ENCODE assay signal across 20 cellular contexts in the genomic region with DNA sequence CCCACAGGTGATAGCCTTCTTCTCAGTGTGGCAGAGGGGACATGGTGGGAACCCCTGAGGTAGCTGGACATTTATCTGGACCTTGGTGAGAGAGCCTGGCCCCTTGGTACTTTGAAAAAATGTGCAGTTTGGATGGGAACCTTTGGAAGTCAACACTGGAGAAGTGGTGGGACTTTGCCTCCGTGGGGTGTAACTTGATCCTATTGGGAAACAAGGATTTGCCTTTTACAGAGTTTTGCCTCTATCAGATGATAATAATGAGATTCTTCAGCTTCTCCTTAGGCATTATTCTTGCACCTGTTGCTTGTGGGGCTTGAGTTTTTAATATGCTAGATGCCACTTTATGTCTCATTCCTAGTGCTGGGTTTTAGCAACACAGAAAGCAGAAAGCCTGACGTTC.
DNase-seq lines count a peak whose midpoint lies in the region; ATAC-seq, FAIRE-seq and TF ChIP-seq lines count a peak whose summit lies in the region.
"Had no signal": no experiment of that assay in that cellular context is flagged by ENCODE, and none has a peak within 500 bp of the region (broad histone marks: within the 10 kb centered on the region; RNA-seq: fewer than 3 reads in every experiment).

No MANE protein-coding gene starts in this region.

- ATAC-seq in HepG2 = peak; percentile 61
- ATAC-seq in right lobe of liver = no peak
- peak; percentile 11 for ATAC-seq in left colon
- ATAC-seq in GM19395 (IDR thresholded peaks at IDR 0.05; ENCODE audit: unreplicated experiment) = no peak
- ATAC-seq: CD8-positive, alpha-beta T cell had no signal

- no peak overlapping the region for H3K4me2 ChIP-seq in HepG2 (ENCODE audit: low read depth, low read length)
- H3K4me2 ChIP-seq: BLaER1 had no signal

- H3K27me3 ChIP-seq in HepG2 (ENCODE audit: control insufficient read depth in 1 of 2, insufficient read depth in 2 of 2, low read length in 2 of 2) (no peaks in the 10 kb centered on the region), right lobe of liver (no peaks in the 10 kb centered on the region)
- H3K27me3 ChIP-seq: BLaER1 had no signal

- H2AFZ ChIP-seq in HepG2 (ENCODE audit: low read length) = no peak overlapping the region

- TF ChIP-seq CTCF in HepG2 (CRISPR knock-in tag; IDR thresholded peaks at IDR 0.05) (no peak), right lobe of liver (IDR thresholded peaks at IDR 0.05) (no peak)

- TF ChIP-seq POLR2A in HepG2 (IDR thresholded peaks at IDR 0.05; ENCODE audit: insufficient read depth in 1 of 2, low read depth in 2 of 2, low read length in 2 of 2) (no peak), right lobe of liver (IDR thresholded peaks at IDR 0.05) (no peak)

- WGBS in HepG2 (ENCODE audit: low lambda C conversion rate) = 2% methylated on average over 2 of the region's 2 CpGs
- WGBS in right lobe of liver (ENCODE audit: insufficient coverage, low coverage, low lambda C conversion rate, missing lambda C conversion rate) = 17% methylated on average over 2 of the region's 2 CpGs

- no TSS peak for BruUV-seq in HepG2 (replicated peaks; lab: Mats Ljungman, UMichigan)

- H3K4me1 ChIP-seq in HepG2 (ENCODE audit: insufficient read depth, low read length) = peaks cover 15% of the 10 kb centered on the region
- no peaks in the 10 kb centered on the region for H3K4me1 ChIP-seq in right lobe of liver
- H3K4me1 ChIP-seq: BLaER1, Caco-2 had no signal

- FAIRE-seq in HepG2 (lab: Jason Lieb, UNC) = no peak
- FAIRE-seq: A204.1, G401.6, GM12892 had no signal

- CTCF ChIA-PET in HepG2 (lab: Yijun Ruan, JAX; ENCODE audit: low intra/inter-chr PET ratio, low total read pairs) = no interaction called here

- no peak for TF ChIP-seq RAD21 in HepG2 (CRISPR knock-in tag; IDR thresholded peaks at IDR 0.05)

- POLR2A ChIA-PET in HepG2 (lab: Yijun Ruan, JAX) = no interaction called here

- no peaks in the 10 kb centered on the region for H4K20me1 ChIP-seq in HepG2 (ENCODE audit: insufficient read depth, low read length)
- H4K20me1 ChIP-seq: BLaER1 had no signal

- H3K36me3 ChIP-seq in HepG2 (replicated peaks in 1 of 2; ENCODE audit: control insufficient read depth in 1 of 2, insufficient read depth in 2 of 2, low read length in 2 of 2) = no peaks in the 10 kb centered on the region
- H3K36me3 ChIP-seq in right lobe of liver = no peaks in the 10 kb centered on the region
- H3K36me3 ChIP-seq: BLaER1 had no signal

- no peaks in the 10 kb centered on the region for H3K79me2 ChIP-seq in HepG2 (ENCODE audit: insufficient read depth, low read length)

- intact Hi-C loops in HepG2 (cut with micrococcal nuclease; ENCODE audit: unreplicated experiment) (no loop called here), right lobe of liver (cut with DNase I) (no loop called here), left colon (cut with DNase I, micrococcal nuclease) (no loop called here)

- no peak overlapping the region for H3K9ac ChIP-seq in HepG2 (ENCODE audit: insufficient read depth, low read depth, low read length)
- H3K9ac ChIP-seq: BLaER1 had no signal

- in situ Hi-C loops in HepG2 (cut with HindIII; ENCODE audit: extremely low pct_ligation_motif_present, low pct_unique_long_range_greater_than_20kb) = no loop called here

- TF ChIP-seq EP300 in HepG2 (IDR thresholded peaks at IDR 0.05; ENCODE audit: low read depth in 2 of 2, low read length in 2 of 2) (no peak), HepG2 (CRISPR knock-in tag; IDR thresholded peaks at IDR 0.05; ENCODE audit: borderline replicate concordance) (no peak)

- H3K9me3 ChIP-seq in HepG2 (ENCODE audit: low read length) (peaks cover 18% of the 10 kb centered on the region), right lobe of liver (no peaks in the 10 kb centered on the region)

- no peak overlapping the region for H3K4me3 ChIP-seq in HepG2 (replicated peaks in 1 of 3; ENCODE audit: insufficient read depth in 1 of 3, low read depth in 2 of 3, low read length in 3 of 3)
- H3K4me3 ChIP-seq in right lobe of liver = no peak overlapping the region
- H3K4me3 ChIP-seq: BLaER1 had no signal

- DNase-seq in HepG2 (ENCODE audit: low spot score) (no peak), right lobe of liver (no peak), NCI-H69 (lab: John Stamatoyannopoulos, UW) (peak; percentile 74), left colon (no peak), H4 (ENCODE audit: low spot score) (no peak), islet precursor cell (no peak)
- DNase-seq: Caco-2; CD4-positive, CD25-positive, alpha-beta regulatory T cell; CD8-positive, alpha-beta T cell; DND-41; GOT3; H7; HCEC 1CT had no signal

- no peak overlapping the region for H3K27ac ChIP-seq in HepG2 (ENCODE audit: extremely low read length, insufficient read depth, low read length)
- no peak overlapping the region for H3K27ac ChIP-seq in right lobe of liver
- H3K27ac ChIP-seq: 22Rv1, BLaER1, C4-2B had no signal

TF ChIP-seq in HepG2, 621 proteins besides CTCF, POLR2A, EP300 and RAD21:
- TF ChIP-seq HNF4A (CRISPR knock-in tag; IDR thresholded peaks at IDR 0.05) = peak; percentile 35; the same call in 1 of the 2 replicates
- TF ChIP-seq SIX4 (CRISPR knock-in tag; IDR thresholded peaks at IDR 0.05) = peak; percentile 34; the same call in 1 of the 2 replicates
- peak; percentile 30; the same call in 1 of the 2 replicates for TF ChIP-seq HNF4G (IDR thresholded peaks at IDR 0.05; ENCODE audit: borderline replicate concordance, low read depth, low read length)
- TF ChIP-seq HNF4G (CRISPR knock-in tag; IDR thresholded peaks at IDR 0.05; ENCODE audit: borderline replicate concordance, low read depth) = no peak
- TF ChIP-seq CREM (IDR thresholded peaks at IDR 0.05) = no peak
- no peak for TF ChIP-seq CREM (CRISPR knock-in tag; IDR thresholded peaks at IDR 0.05)
- TF ChIP-seq KDM1A (CRISPR knock-in tag; IDR thresholded peaks at IDR 0.05) = no peak
- TF ChIP-seq SIX1 (CRISPR knock-in tag; IDR thresholded peaks at IDR 0.05; ENCODE audit: borderline replicate concordance) = peak; percentile 84; the same call in 1 of the 2 replicates

Comparison
In these comparisons a context has a peak if more than half of its experiments do, and no peak if none do; other contexts are left out.
1. ATAC-seq: peak in HepG2 (single experiment) and left colon (single experiment); none in right lobe of liver (0 of 4) and GM19395 (single experiment).